In genomic region chr13:109744512-109745051, GRCh38 we compare ENCODE assay signal across 10 cellular contexts. TPM values are rescaled to one million over a fixed set of nuclear protein-coding genes. Genes with fewer than 3 reads are reported as not detected.
DNase-seq lines count a peak whose midpoint lies in the region; ATAC-seq and TF ChIP-seq lines count a peak whose summit lies in the region.
"Had no signal": no experiment of that assay in that cellular context is flagged by ENCODE, and none has a peak within 500 bp of the region (broad histone marks: within the 10 kb centered on the region; RNA-seq: fewer than 3 reads in every experiment).

No MANE protein-coding gene starts in this region.

- H3F3A ChIP-seq in SK-N-SH (replicated peaks; ENCODE audit: insufficient read depth) = peaks cover 5% of the 10 kb centered on the region

- H4K20me1 ChIP-seq in SK-N-SH (ENCODE audit: insufficient read depth) = no peaks in the 10 kb centered on the region

- peak overlapping the region; percentile 52 for H3K27ac Mint-ChIP-seq in activated naive CD4-positive, alpha-beta T cell treated with anti-CD3 and anti-CD28 coated beads, Interleukin-2, amount 50 U/mL, for 24 hours
- no peak overlapping the region for H3K27ac Mint-ChIP-seq in activated naive CD4-positive, alpha-beta T cell treated with anti-CD3 and anti-CD28 coated beads, Interleukin-2, amount 10 ng/mL, durations not matched to agents 7 days and 5 days
- H3K27ac Mint-ChIP-seq in activated CD8-positive, alpha-beta T cell treated with anti-CD3 and anti-CD28 coated beads, Interleukin-2, amount 10 ng/mL, durations not matched to agents 7 days and 5 days = no peak overlapping the region
- H3K27ac Mint-ChIP-seq: activated naive CD8-positive, alpha-beta T cell treated with anti-CD3 and anti-CD28 coated beads, Interleukin-2, amount 50 U/mL, for 24 hours had no signal

- TF ChIP-seq CTCF in SK-N-SH (IDR thresholded peaks at IDR 0.05) (no peak), left ventricle myocardium inferior (IDR thresholded peaks at IDR 0.05; ENCODE audit: borderline replicate concordance) (no peak), upper lobe of right lung (IDR thresholded peaks at IDR 0.05) (no peak), stomach (IDR thresholded peaks at IDR 0.05) (no peak)

- WGBS in SK-N-SH (ENCODE audit: low lambda C conversion rate) = 56% methylated on average over 14 of the region's 23 CpGs
- 58 to 72% (median 68%) methylated on average over 16 to 23 of the region's 23 CpGs for WGBS in stomach, 5 donors

- ATAC-seq in upper lobe of right lung = peak; percentile 37
- no peak for ATAC-seq in activated CD8-positive, alpha-beta T cell treated with anti-CD3 and anti-CD28 coated beads, Interleukin-2, amount 10 ng/mL, durations not matched to agents 7 days and 5 days
- ATAC-seq: activated naive CD8-positive, alpha-beta T cell treated with anti-CD3 and anti-CD28 coated beads, Interleukin-2, amount 50 U/mL, for 24 hours had no signal

- 0 out of 2 replicates have a peak overlapping the region, but pooled peaks have one; percentile 66 for H3K4me2 ChIP-seq in SK-N-SH

- H3K9me3 ChIP-seq in SK-N-SH (no peaks in the 10 kb centered on the region), left ventricle myocardium inferior (replicated peaks) (no peaks in the 10 kb centered on the region), upper lobe of right lung (no peaks in the 10 kb centered on the region), stomach (no peaks in the 10 kb centered on the region)

- H3K27ac ChIP-seq in SK-N-SH (ENCODE audit: low read depth in 2 of 2, low read length in 1 of 2) (peak overlapping the region in 1 of 2 experiments; percentile 98; a peak in 2 of 4 replicates), left ventricle myocardium inferior (replicated peaks) (no peak overlapping the region), upper lobe of right lung (no peak overlapping the region), stomach (no peak overlapping the region)

- no peaks in the 10 kb centered on the region for H3K36me3 ChIP-seq in SK-N-SH (replicated peaks in 1 of 2; ENCODE audit: control insufficient read depth in 1 of 2, insufficient read depth in 2 of 2, low read length in 1 of 2)
- no peaks in the 10 kb centered on the region for H3K36me3 ChIP-seq in left ventricle myocardium inferior
- no peaks in the 10 kb centered on the region for H3K36me3 ChIP-seq in upper lobe of right lung
- H3K36me3 ChIP-seq in stomach = no peaks in the 10 kb centered on the region

- peaks cover 1% of the 10 kb centered on the region for H3K36me3 Mint-ChIP-seq in activated naive CD4-positive, alpha-beta T cell treated with anti-CD3 and anti-CD28 coated beads, Interleukin-2, amount 50 U/mL, for 24 hours
- H3K36me3 Mint-ChIP-seq in activated naive CD4-positive, alpha-beta T cell treated with anti-CD3 and anti-CD28 coated beads, Interleukin-2, amount 10 ng/mL, durations not matched to agents 7 days and 5 days = no peaks in the 10 kb centered on the region
- H3K36me3 Mint-ChIP-seq in activated CD8-positive, alpha-beta T cell treated with anti-CD3 and anti-CD28 coated beads, Interleukin-2, amount 10 ng/mL, durations not matched to agents 7 days and 5 days (ENCODE audit: low read depth) = no peaks in the 10 kb centered on the region

- TF ChIP-seq RAD21 in SK-N-SH (IDR thresholded peaks at IDR 0.05; ENCODE audit: low read length) = no peak

- CTCF ChIA-PET in activated naive CD4-positive, alpha-beta T cell treated with anti-CD3 and anti-CD28 coated beads, Interleukin-2, amount 10 ng/mL, durations not matched to agents 7 days and 5 days (lab: Charles Lee) = interaction anchor here (1.2 to 1.5 kb wide), 2 partner anchors 18 to 36 kb away, joined by 3 read pairs; no protein-coding TSS in a partner anchor
- CTCF ChIA-PET in SK-N-SH (lab: Yijun Ruan, JAX) = interaction anchor here (1.0 to 1.9 kb wide), 9 partner anchors 13 to 409 kb away, joined by 3 to 10 read pairs (median 5); no protein-coding TSS in a partner anchor
- CTCF ChIA-PET in activated CD8-positive, alpha-beta T cell treated with anti-CD3 and anti-CD28 coated beads, Interleukin-2, amount 10 ng/mL, durations not matched to agents 7 days and 5 days (lab: Charles Lee) = interaction anchor here (1.7 to 2.7 kb wide), 2 partner anchors 20 to 35 kb away, joined by 5 to 10 read pairs; no protein-coding TSS in a partner anchor

- H3K9ac ChIP-seq in SK-N-SH = no peak overlapping the region

- no peaks in the 10 kb centered on the region for H3K27me3 ChIP-seq in SK-N-SH (ENCODE audit: insufficient read depth)
- peaks cover 32% of the 10 kb centered on the region for H3K27me3 ChIP-seq in left ventricle myocardium inferior (ENCODE audit: low read depth)
- no peaks in the 10 kb centered on the region for H3K27me3 ChIP-seq in upper lobe of right lung
- H3K27me3 ChIP-seq in stomach = no peaks in the 10 kb centered on the region

- H3K27me3 Mint-ChIP-seq in activated naive CD4-positive, alpha-beta T cell treated with anti-CD3 and anti-CD28 coated beads, Interleukin-2, amount 50 U/mL, for 24 hours = no peaks in the 10 kb centered on the region
- peaks cover 14% of the 10 kb centered on the region for H3K27me3 Mint-ChIP-seq in activated naive CD4-positive, alpha-beta T cell treated with anti-CD3 and anti-CD28 coated beads, Interleukin-2, amount 10 ng/mL, durations not matched to agents 7 days and 5 days
- H3K27me3 Mint-ChIP-seq in activated CD8-positive, alpha-beta T cell treated with anti-CD3 and anti-CD28 coated beads, Interleukin-2, amount 10 ng/mL, durations not matched to agents 7 days and 5 days (ENCODE audit: low read depth) = peaks cover 11% of the 10 kb centered on the region

- TF ChIP-seq EP300 in SK-N-SH (IDR thresholded peaks at IDR 0.05; ENCODE audit: borderline replicate concordance in 1 of 2, low read depth in 1 of 2, low read length in 1 of 2) (no peak), stomach (IDR thresholded peaks at IDR 0.05) (no peak)

- H3K79me2 ChIP-seq in SK-N-SH (ENCODE audit: insufficient read depth) = no peaks in the 10 kb centered on the region

- no peak overlapping the region for H3K4me3 Mint-ChIP-seq in activated naive CD4-positive, alpha-beta T cell treated with anti-CD3 and anti-CD28 coated beads, Interleukin-2, amount 50 U/mL, for 24 hours
- no peak overlapping the region for H3K4me3 Mint-ChIP-seq in activated naive CD4-positive, alpha-beta T cell treated with anti-CD3 and anti-CD28 coated beads, Interleukin-2, amount 10 ng/mL, durations not matched to agents 7 days and 5 days
- no peak overlapping the region for H3K4me3 Mint-ChIP-seq in activated CD8-positive, alpha-beta T cell treated with anti-CD3 and anti-CD28 coated beads, Interleukin-2, amount 10 ng/mL, durations not matched to agents 7 days and 5 days
- H3K4me3 Mint-ChIP-seq: activated naive CD8-positive, alpha-beta T cell treated with anti-CD3 and anti-CD28 coated beads, Interleukin-2, amount 50 U/mL, for 24 hours had no signal

- DNase-seq in activated naive CD4-positive, alpha-beta T cell treated with anti-CD3 and anti-CD28 coated beads, Interleukin-2, amount 10 ng/mL, durations not matched to agents 7 days and 5 days = no peak
- DNase-seq in SK-N-SH (peak; percentile 64), left ventricle myocardium inferior (peak; percentile 56), upper lobe of right lung (no peak), stomach (no peak), iPS-NIHi7 (ENCODE audit: extremely low spot score) (no peak)
- no peak for DNase-seq in activated CD8-positive, alpha-beta T cell treated with anti-CD3 and anti-CD28 coated beads, Interleukin-2, amount 10 ng/mL, durations not matched to agents 7 days and 5 days
- DNase-seq: activated naive CD8-positive, alpha-beta T cell treated with anti-CD3 and anti-CD28 coated beads, Interleukin-2, amount 50 U/mL, for 24 hours had no signal

- H3K4me3 ChIP-seq in SK-N-SH (ENCODE audit: low read depth in 2 of 2, low read length in 1 of 2) = peak overlapping the region in 1 of 2 experiments; percentile 24; a peak in 1 of 4 replicates
- peak overlapping the region; percentile 17 for H3K4me3 ChIP-seq in left ventricle myocardium inferior
- no peak overlapping the region for H3K4me3 ChIP-seq in upper lobe of right lung
- H3K4me3 ChIP-seq in stomach = no peak overlapping the region

- intact Hi-C loops in left ventricle myocardium inferior (cut with micrococcal nuclease) = no loop called here
- intact Hi-C loops in upper lobe of right lung (cut with DNase I) = no loop called here
- intact Hi-C loops in stomach (cut with DNase I; ENCODE audit: low total_unique reads) = no loop called here

- H3K4me1 ChIP-seq in SK-N-SH (ENCODE audit: control insufficient read depth in 1 of 2, insufficient read depth in 2 of 2, low read depth in 1 of 2, low read length in 1 of 2) (peaks cover 12 to 40% of the 10 kb centered on the region in 2 experiments), left ventricle myocardium inferior (peaks cover 16% of the 10 kb centered on the region), upper lobe of right lung (peaks cover 4% of the 10 kb centered on the region), stomach (peaks cover 7 to 15% (median 11%) of the 10 kb centered on the region in 4 donors)

- POLR2A ChIA-PET in SK-N-SH (lab: Yijun Ruan, JAX) = interaction anchor here (0.9 to 2.9 kb wide), 6 partner anchors 15 to 91 kb away, joined by 3 to 12 read pairs (median 4); no protein-coding TSS in a partner anchor
- POLR2A ChIA-PET in activated CD8-positive, alpha-beta T cell treated with anti-CD3 and anti-CD28 coated beads, Interleukin-2, amount 10 ng/mL, durations not matched to agents 7 days and 5 days (lab: Charles Lee) = no interaction called here

- H3K4me1 Mint-ChIP-seq in activated naive CD4-positive, alpha-beta T cell treated with anti-CD3 and anti-CD28 coated beads, Interleukin-2, amount 50 U/mL, for 24 hours = peaks cover 16% of the 10 kb centered on the region
- H3K4me1 Mint-ChIP-seq in activated naive CD4-positive, alpha-beta T cell treated with anti-CD3 and anti-CD28 coated beads, Interleukin-2, amount 10 ng/mL, durations not matched to agents 7 days and 5 days = peaks cover 16% of the 10 kb centered on the region
- H3K4me1 Mint-ChIP-seq in activated CD8-positive, alpha-beta T cell treated with anti-CD3 and anti-CD28 coated beads, Interleukin-2, amount 10 ng/mL, durations not matched to agents 7 days and 5 days (ENCODE audit: low read depth) = peaks cover 15% of the 10 kb centered on the region

- no peak for TF ChIP-seq POLR2A in stomach (IDR thresholded peaks at IDR 0.05)

- no peaks in the 10 kb centered on the region for H3K9me2 ChIP-seq in SK-N-SH

- no peaks in the 10 kb centered on the region for H3K9me3 Mint-ChIP-seq in activated naive CD4-positive, alpha-beta T cell treated with anti-CD3 and anti-CD28 coated beads, Interleukin-2, amount 50 U/mL, for 24 hours
- H3K9me3 Mint-ChIP-seq in activated naive CD4-positive, alpha-beta T cell treated with anti-CD3 and anti-CD28 coated beads, Interleukin-2, amount 10 ng/mL, durations not matched to agents 7 days and 5 days = no peaks in the 10 kb centered on the region
- H3K9me3 Mint-ChIP-seq in activated CD8-positive, alpha-beta T cell treated with anti-CD3 and anti-CD28 coated beads, Interleukin-2, amount 10 ng/mL, durations not matched to agents 7 days and 5 days (ENCODE audit: insufficient read depth) = no peaks in the 10 kb centered on the region
- H3K9me3 Mint-ChIP-seq: activated naive CD8-positive, alpha-beta T cell treated with anti-CD3 and anti-CD28 coated beads, Interleukin-2, amount 50 U/mL, for 24 hours; T-helper 2 cell treated with Interferon-gamma antibody and Interleukin-4, amounts not matched to agents 5 μg/mL and 100 μg/mL, for 36 hours had no signal

- H2AFZ ChIP-seq in SK-N-SH (ENCODE audit: low read depth) = no peak overlapping the region

RNA-seq across cellular contexts. Expression of gene IRS2, which starts 41.8 kb away (rescaled TPM):
- polyA plus RNA-seq in SK-N-SH (2012; rRNA removed) (5.2 and 7.0 TPM in 2 replicates), stomach (1 to 10 TPM; 2.7 to 3.7 (median 3.5) TPM)
- 10.6 and 11.1 TPM in 2 replicates for polyA plus RNA-seq in SK-N-SH (2012; cell fraction: cytosol; rRNA removed)
- 9.2 and 9.9 TPM in 2 replicates for polyA plus RNA-seq in SK-N-SH (2012; cell fraction: nucleus; rRNA removed)
- total RNA-seq in left ventricle myocardium inferior (14.9 TPM), upper lobe of right lung (43.8 TPM), stomach (10 to 100 TPM; 10.7 to 24.1 (median 18.7) TPM)
- total RNA-seq in activated CD8-positive, alpha-beta T cell treated with anti-CD3 and anti-CD28 coated beads, Interleukin-2, amount 10 ng/mL, durations not matched to agents 7 days and 5 days = 1 to 10 TPM; 3.2 to 3.3 TPM

Comparison
In these comparisons a context has a peak if more than half of its experiments do, and no peak if none do; other contexts are left out.
1. DNase-seq: peak in SK-N-SH (single experiment) and left ventricle myocardium inferior (single experiment); none in activated naive CD4-positive, alpha-beta T cell treated with anti-CD3 and anti-CD28 coated beads, Interleukin-2, amount 10 ng/mL, durations not matched to agents 7 days and 5 days (single experiment), upper lobe of right lung (single experiment), stomach (single experiment), iPS-NIHi7 (single experiment) and activated CD8-positive, alpha-beta T cell treated with anti-CD3 and anti-CD28 coated beads, Interleukin-2, amount 10 ng/mL, durations not matched to agents 7 days and 5 days (single experiment).